Comparison of ENCODE assay signal across 15 cellular contexts in genomic region chr20:47926731-47927130, GRCh38.
"Had no signal": no experiment of that assay in that cellular context is flagged by ENCODE, and none has a peak within 500 bp of the region (broad histone marks: within the 10 kb centered on the region; RNA-seq: fewer than 3 reads in every experiment).

No MANE protein-coding gene starts in this region.

- H3K4me1 ChIP-seq: lower lobe of right lung had no signal

- H3K36me3 ChIP-seq: lower lobe of right lung had no signal

- ATAC-seq: activated naive CD8-positive, alpha-beta T cell treated with anti-CD3 and anti-CD28 coated beads, Interleukin-2, amount 50 U/mL, for 24 hours; activated T-cell treated with anti-CD3 and anti-CD28 coated beads, Interleukin-2, amount 50 U/mL, for 4 hours; lower lobe of right lung had no signal

- H3K9me3 ChIP-seq: lower lobe of right lung had no signal

- H3K27ac ChIP-seq: coronary artery, lower lobe of right lung had no signal

- H3K4me3 ChIP-seq: coronary artery, lower lobe of right lung had no signal

- DNase-seq: activated CD4-positive, alpha-beta T cell treated with anti-CD3 and anti-CD28 coated beads, Interleukin-2, amount 10 ng/mL, durations not matched to agents 24 days and 14 days; activated CD8-positive, alpha-beta memory T cell treated with anti-CD3 and anti-CD28 coated beads, Interleukin-2, amount 50 U/mL, for 4 hours; activated effector memory CD4-positive, alpha-beta T cell treated with Interleukin-2 at 50 U/mL for 16 hours; activated naive CD4-positive, alpha-beta T cell treated with anti-CD3 and anti-CD28 coated beads, Interleukin-2, amount 10 ng/mL, durations not matched to agents 7 days and 5 days; activated naive CD8-positive, alpha-beta T cell treated with anti-CD3 and anti-CD28 coated beads, Interleukin-2, amount 50 U/mL, for 24 hours; activated T-cell treated with anti-CD3 and anti-CD28 coated beads, Interleukin-2, amount 50 U/mL, for 4 hours; anterior cingulate cortex; hippocampal formation; lower lobe of right lung; nucleus accumbens; stimulated activated CD4-positive, alpha-beta T cell treated with anti-CD3 and anti-CD28 coated beads, Interleukin-12 subunit alpha, Interleukin-12 subunit beta, amount 100 ng/mL, for 4 hours; stimulated activated CD4-positive, alpha-beta T cell treated with anti-CD3 and anti-CD28 coated beads, Interleukin-1b, Interleukin-23, amount 100 ng/mL, for 48 hours; stimulated activated CD8-positive, alpha-beta memory T cell treated with anti-CD3 and anti-CD28 coated beads, Interleukin-4, amount 100 ng/mL, for 48 hours; stimulated activated naive CD4-positive, alpha-beta T cell treated with Interleukin-2 at 50 U/mL for 16 hours had no signal
